Comparison of ENCODE assay signal across 8 cellular contexts in genomic region chr4:76197001-76197743, GRCh38. TPM values are rescaled to one million over a fixed set of nuclear protein-coding genes. Genes with fewer than 3 reads are reported as not detected.
DNase-seq lines count a peak whose midpoint lies in the region; ATAC-seq, FAIRE-seq and TF ChIP-seq lines count a peak whose summit lies in the region.
"Had no signal": no experiment of that assay in that cellular context is flagged by ENCODE, and none has a peak within 500 bp of the region (broad histone marks: within the 10 kb centered on the region; RNA-seq: fewer than 3 reads in every experiment).

No MANE protein-coding gene starts in this region.

- no peaks in the 10 kb centered on the region for H3K9me3 Mint-ChIP-seq in activated CD8-positive, alpha-beta T cell treated with anti-CD3 and anti-CD28 coated beads, Interleukin-2, amount 10 ng/mL, durations not matched to agents 7 days and 5 days (ENCODE audit: insufficient read depth)

- no peaks in the 10 kb centered on the region for H3K9me1 ChIP-seq in K562 (ENCODE audit: control insufficient read depth, insufficient read depth, low read length)

- POLR2A ChIA-PET in K562 (lab: Yijun Ruan, JAX): interaction anchor here (1.0 kb wide), 2 partner anchors 9 to 140 kb away, joined by 3 read pairs; no protein-coding TSS in a partner anchor
- POLR2A ChIA-PET in activated CD8-positive, alpha-beta T cell treated with anti-CD3 and anti-CD28 coated beads, Interleukin-2, amount 10 ng/mL, durations not matched to agents 7 days and 5 days (lab: Charles Lee): no interaction called here

- no peak overlapping the region for H3K9ac ChIP-seq in K562 (ENCODE audit: insufficient read depth in 1 of 2, low read depth in 2 of 2, low read length in 2 of 2)

- no peak overlapping the region for H3K27ac Mint-ChIP-seq in activated CD8-positive, alpha-beta T cell treated with anti-CD3 and anti-CD28 coated beads, Interleukin-2, amount 10 ng/mL, durations not matched to agents 7 days and 5 days

- H3K36me3 Mint-ChIP-seq in activated CD8-positive, alpha-beta T cell treated with anti-CD3 and anti-CD28 coated beads, Interleukin-2, amount 10 ng/mL, durations not matched to agents 7 days and 5 days (ENCODE audit: low read depth): peaks cover 18% of the 10 kb centered on the region

- H3K27ac ChIP-seq in K562 (ENCODE audit: extremely low read depth, low read depth, low read length): no peak overlapping the region
- peak overlapping the region; percentile 35 to 58 for H3K27ac ChIP-seq in lung (ENCODE audit: low read depth in 1 of 2, low read length in 1 of 2)
- H3K27ac ChIP-seq in temporal lobe (ENCODE audit: low read depth, low read length): peak overlapping the region; percentile 92

- TF ChIP-seq CTCF in K562 (IDR thresholded peaks at IDR 0.05 in 2 of 3, conservative IDR thresholded peaks at IDR 0.05 in 1 of 3; ENCODE audit: insufficient read depth in 2 of 3, low read depth in 1 of 3, low read length in 3 of 3) (no peak), lung (IDR thresholded peaks at IDR 0.05; ENCODE audit: control extremely low read depth, extremely low read depth) (no peak)

- H3K4me2 ChIP-seq in K562 (ENCODE audit: insufficient read depth, low read length): no peak overlapping the region

- no peak for TF ChIP-seq EP300 in K562 (IDR thresholded peaks at IDR 0.05; ENCODE audit: low read length)

- H3K9me3 ChIP-seq in K562 (replicated peaks; ENCODE audit: control insufficient read depth, insufficient read depth, low read depth, low read length) (no peaks in the 10 kb centered on the region; the same call in 1 of the 2 replicates), lung (ENCODE audit: control insufficient read depth in 2 of 2, insufficient read depth in 1 of 2, low read length in 1 of 2) (peaks cover 0 to 2% of the 10 kb centered on the region in 2 donors)

- no peak overlapping the region for H2AFZ ChIP-seq in K562 (ENCODE audit: low read depth, low read length)

- H3K27me3 ChIP-seq in K562 (ENCODE audit: control insufficient read depth in 2 of 2, insufficient read depth in 2 of 2, low read length in 2 of 2): no peaks in the 10 kb centered on the region
- H3K27me3 ChIP-seq in lung (ENCODE audit: control insufficient read depth, insufficient read depth): no peaks in the 10 kb centered on the region

- intact Hi-C loops in K562 (cut with micrococcal nuclease): no loop called here

- 79% methylated on average over 10 of the region's 10 CpGs for WGBS in K562 (ENCODE audit: insufficient coverage, low coverage, missing lambda C conversion rate)
- 77 to 84% methylated on average over 10 of the region's 10 CpGs for WGBS in lung, 2 donors

- peaks cover 40% of the 10 kb centered on the region for H3K4me1 Mint-ChIP-seq in activated CD8-positive, alpha-beta T cell treated with anti-CD3 and anti-CD28 coated beads, Interleukin-2, amount 10 ng/mL, durations not matched to agents 7 days and 5 days (ENCODE audit: low read depth)

- no peaks in the 10 kb centered on the region for H3K79me2 ChIP-seq in K562 (ENCODE audit: control insufficient read depth, insufficient read depth, low read length)

- TF ChIP-seq POLR2A in K562 (conservative IDR thresholded peaks at IDR 0.05): no peak

- peaks cover 4% of the 10 kb centered on the region; the same call in 1 of the 3 replicates for H3K36me3 ChIP-seq in K562 (ENCODE audit: control insufficient read depth, insufficient read depth, low read length)
- H3K36me3 ChIP-seq in lung (ENCODE audit: control insufficient read depth in 2 of 2, insufficient read depth in 2 of 2, low read length in 2 of 2): peaks cover 2 to 7% of the 10 kb centered on the region in 2 donors

- BruUV-seq in K562 (replicated peaks; lab: Mats Ljungman, UMichigan): no TSS peak

- TF ChIP-seq RAD21 in K562 (CRISPR knock-in tag; conservative IDR thresholded peaks at IDR 0.05 in 1 of 2, IDR thresholded peaks at IDR 0.05 in 1 of 2): no peak

- peak; percentile 35 for FAIRE-seq in K562 (lab: Jason Lieb, UNC)

- no peak overlapping the region for H3K4me3 Mint-ChIP-seq in activated CD8-positive, alpha-beta T cell treated with anti-CD3 and anti-CD28 coated beads, Interleukin-2, amount 10 ng/mL, durations not matched to agents 7 days and 5 days

- H3K27me3 Mint-ChIP-seq in activated CD8-positive, alpha-beta T cell treated with anti-CD3 and anti-CD28 coated beads, Interleukin-2, amount 10 ng/mL, durations not matched to agents 7 days and 5 days (ENCODE audit: low read depth): no peaks in the 10 kb centered on the region

- CTCF ChIA-PET in K562 (lab: Yijun Ruan, JAX; ENCODE audit: low intra/inter-chr PET ratio): no interaction called here
- CTCF ChIA-PET in activated CD8-positive, alpha-beta T cell treated with anti-CD3 and anti-CD28 coated beads, Interleukin-2, amount 10 ng/mL, durations not matched to agents 7 days and 5 days (lab: Charles Lee): interaction anchor here (0.6 kb wide), 1 partner anchor 18 kb away, joined by 3 read pairs; no protein-coding TSS in a partner anchor

- no peak overlapping the region for H3K4me3 ChIP-seq in K562
- H3K4me3 ChIP-seq in lung: no peak overlapping the region

- no peaks in the 10 kb centered on the region for H4K20me1 ChIP-seq in K562 (replicated peaks; ENCODE audit: control insufficient read depth, insufficient read depth, low read length)

- peak; percentile 29 for DNase-seq in LHCN-M2 (ENCODE audit: low read depth)
- DNase-seq in K562 (ENCODE audit: extremely low read depth in 1 of 4, low spot score in 3 of 4): no peak
- no peak for DNase-seq in lung (ENCODE audit: low spot score)
- DNase-seq in SK-N-DZ (ENCODE audit: low spot score): no peak
- DNase-seq in activated CD8-positive, alpha-beta T cell treated with anti-CD3 and anti-CD28 coated beads, Interleukin-2, amount 10 ng/mL, durations not matched to agents 7 days and 5 days: no peak
- DNase-seq in cerebellar nuclear complex (lab: John Stamatoyannopoulos, UW): no peak
- DNase-seq: GOT3 had no signal

- H3K4me1 ChIP-seq in K562 (replicated peaks in 1 of 2; ENCODE audit: control insufficient read depth in 2 of 2, insufficient read depth in 2 of 2, low read length in 2 of 2) (peaks cover 4 to 21% of the 10 kb centered on the region in 2 experiments; a peak in 4 of 5 replicates), lung (ENCODE audit: control insufficient read depth in 2 of 2, insufficient read depth in 2 of 2, low read length in 2 of 2) (peaks cover 37 to 61% of the 10 kb centered on the region in 2 donors)

- no peak for ATAC-seq in K562
- ATAC-seq in lung (ENCODE audit: insufficient read depth, low FRiP score): no peak
- no peak for ATAC-seq in activated CD8-positive, alpha-beta T cell treated with anti-CD3 and anti-CD28 coated beads, Interleukin-2, amount 10 ng/mL, durations not matched to agents 7 days and 5 days

- in situ Hi-C loops in K562 (cut with MboI): no loop called here

RNA-seq across cellular contexts. Expression of gene SCARB2, which starts 16.5 kb away (rescaled TPM):
- 156 and 163 TPM in 2 replicates for total RNA-seq in LHCN-M2 (2014; rRNA removed)
- polyA plus RNA-seq in LHCN-M2 (2012): 79.5 TPM
- 31.3 and 49.9 TPM in 2 replicates for total RNA-seq in K562 (2011; cell fraction: chromatin; rRNA removed; ENCODE audit: low replicate concordance)
- 18.7 and 26.6 TPM in 2 replicates for total RNA-seq in K562 (2011; cell fraction: nucleolus; rRNA removed)
- 35.0 and 62.6 TPM in 2 replicates for total RNA-seq in K562 (2011; cell fraction: nucleoplasm; rRNA removed)
- total RNA-seq in K562 (2014; rRNA removed): 17.8 and 17.9 TPM in 2 replicates
- 19.3 and 20.0 TPM in 2 replicates for total RNA-seq in K562 (2014; rRNA removed; fragmentation: Illumina TruSeq; extraction: Trizol)
- total RNA-seq in K562 (2015; rRNA removed; fragmentation: Illumina TruSeq; extraction: Trizol): 25.8 TPM in 2 replicates
- 16.6 and 18.4 TPM in 2 replicates for total RNA-seq in K562 (2021)
- polyA plus RNA-seq in K562 (2011; rRNA removed): 17.3 and 21.0 TPM in 2 replicates
- polyA plus RNA-seq in K562 (2011; cell fraction: cytosol; rRNA removed): 5.9 and 9.0 TPM in 2 replicates
- polyA plus RNA-seq in K562 (2011; cell fraction: nucleus; rRNA removed): 10.3 and 14.5 TPM in 2 replicates
- polyA plus RNA-seq in K562 (2012): 14.0 and 25.8 TPM in 2 replicates
- polyA plus RNA-seq in K562 (2014; fragmentation: Illumina TruSeq; extraction: Trizol): 16.9 and 18.9 TPM in 2 replicates
- 1 to 10 TPM; 6.1 to 8.8 TPM for polyA plus RNA-seq in K562 (2014; fragmentation: Nextera tagmentation; extraction: Ambion mirVana)
- 10.1 and 14.9 TPM in 2 replicates for polyA plus RNA-seq in K562 (2014; rRNA removed)
- 47.7 and 52.6 TPM in 2 replicates for polyA minus RNA-seq in K562 (2011; rRNA and poly(A)+ RNA removed)
- polyA minus RNA-seq in K562 (2011; cell fraction: cytosol; rRNA and poly(A)+ RNA removed): 10.3 and 19.3 TPM in 2 replicates
- 16.0 and 24.0 TPM in 2 replicates for polyA minus RNA-seq in K562 (2011; cell fraction: nucleus; rRNA and poly(A)+ RNA removed)
- total RNA-seq in lung: 100 to 1,000 TPM; 195 to 360 TPM
- polyA plus RNA-seq in lung: 100 to 1,000 TPM; 104 to 105 TPM
- 196 TPM for total RNA-seq in temporal lobe
- polyA plus RNA-seq in SK-N-DZ (2014; cell fraction: cytosol; rRNA removed): 91.5 and 92.6 TPM in 2 replicates
- polyA plus RNA-seq in SK-N-DZ (2014; cell fraction: nucleus; rRNA removed): 42.6 and 47.0 TPM in 2 replicates
- 10 to 100 TPM in 1 of 2 experiments, 1 to 10 TPM in 1; 8.6 to 10.7 TPM for total RNA-seq in activated CD8-positive, alpha-beta T cell treated with anti-CD3 and anti-CD28 coated beads, Interleukin-2, amount 10 ng/mL, durations not matched to agents 7 days and 5 days

RNA-seq across cellular contexts. Expression of gene NUP54, which starts 49.0 kb away (rescaled TPM):
- total RNA-seq in LHCN-M2 (2014; rRNA removed): 42.4 and 48.2 TPM in 2 replicates
- polyA plus RNA-seq in LHCN-M2 (2012): 12.3 TPM
- 34.2 and 138 TPM in 2 replicates for total RNA-seq in K562 (2011; cell fraction: chromatin; rRNA removed; ENCODE audit: low replicate concordance)
- total RNA-seq in K562 (2011; cell fraction: nucleolus; rRNA removed): 17.2 and 22.5 TPM in 2 replicates
- total RNA-seq in K562 (2011; cell fraction: nucleoplasm; rRNA removed): 41.9 and 59.5 TPM in 2 replicates
- total RNA-seq in K562 (2014; rRNA removed): 42.5 and 58.8 TPM in 2 replicates
- total RNA-seq in K562 (2014; rRNA removed; fragmentation: Illumina TruSeq; extraction: Trizol): 94.6 and 113 TPM in 2 replicates
- total RNA-seq in K562 (2015; rRNA removed; fragmentation: Illumina TruSeq; extraction: Trizol): 81.2 and 83.4 TPM in 2 replicates
- 67.7 and 70.2 TPM in 2 replicates for total RNA-seq in K562 (2021)
- 89.3 and 115 TPM in 2 replicates for polyA plus RNA-seq in K562 (2011; rRNA removed)
- polyA plus RNA-seq in K562 (2011; cell fraction: cytosol; rRNA removed): 22.1 and 40.7 TPM in 2 replicates
- 42.9 and 80.8 TPM in 2 replicates for polyA plus RNA-seq in K562 (2011; cell fraction: nucleus; rRNA removed)
- 42.6 and 50.8 TPM in 2 replicates for polyA plus RNA-seq in K562 (2012)
- 65.0 and 70.5 TPM in 2 replicates for polyA plus RNA-seq in K562 (2014; fragmentation: Illumina TruSeq; extraction: Trizol)
- 10 to 100 TPM; 29.6 to 43.1 TPM for polyA plus RNA-seq in K562 (2014; fragmentation: Nextera tagmentation; extraction: Ambion mirVana)
- 55.1 and 57.5 TPM in 2 replicates for polyA plus RNA-seq in K562 (2014; rRNA removed)
- polyA minus RNA-seq in K562 (2011; rRNA and poly(A)+ RNA removed): 215 and 219 TPM in 2 replicates
- 58.7 and 70.0 TPM in 2 replicates for polyA minus RNA-seq in K562 (2011; cell fraction: cytosol; rRNA and poly(A)+ RNA removed)
- 25.0 and 62.5 TPM in 2 replicates for polyA minus RNA-seq in K562 (2011; cell fraction: nucleus; rRNA and poly(A)+ RNA removed)
- total RNA-seq in lung: 10 to 100 TPM; 26.5 to 57.6 TPM
- polyA plus RNA-seq in lung: 10 to 100 TPM; 19.8 to 30.2 TPM
- total RNA-seq in temporal lobe: 81.1 TPM
- polyA plus RNA-seq in SK-N-DZ (2014; cell fraction: cytosol; rRNA removed): 53.3 and 54.4 TPM in 2 replicates
- polyA plus RNA-seq in SK-N-DZ (2014; cell fraction: nucleus; rRNA removed): 65.9 and 66.6 TPM in 2 replicates
- total RNA-seq in activated CD8-positive, alpha-beta T cell treated with anti-CD3 and anti-CD28 coated beads, Interleukin-2, amount 10 ng/mL, durations not matched to agents 7 days and 5 days: 10 to 100 TPM; 56.8 to 64.1 TPM

RNA-seq across cellular contexts. Expression of gene FAM47E, which starts 54.3 kb away (rescaled TPM):
- total RNA-seq in LHCN-M2 (2014; rRNA removed) (0.11 and 0.19 TPM in 2 replicates), K562 (2014; rRNA removed) (3.6 and 3.7 TPM in 2 replicates), K562 (2014; rRNA removed; fragmentation: Illumina TruSeq; extraction: Trizol) (6.4 and 7.4 TPM in 2 replicates), K562 (2015; rRNA removed; fragmentation: Illumina TruSeq; extraction: Trizol) (12.0 and 15.6 TPM in 2 replicates), K562 (2021) (3.7 and 4.8 TPM in 2 replicates), lung (10 to 100 TPM in 1 of 2 donors, 1 to 10 TPM in 1; 6.3 to 10.7 TPM), temporal lobe (2.5 TPM)
- 0.17 TPM for polyA plus RNA-seq in LHCN-M2 (2012)
- total RNA-seq in K562 (2011; cell fraction: chromatin; rRNA removed; ENCODE audit: low replicate concordance): 1.3 and 1.8 TPM in 2 replicates
- 0.50 and 0.66 TPM in 2 replicates for total RNA-seq in K562 (2011; cell fraction: nucleolus; rRNA removed)
- total RNA-seq in K562 (2011; cell fraction: nucleoplasm; rRNA removed): 1.5 and 5.1 TPM in 2 replicates
- polyA plus RNA-seq in K562 (2011; rRNA removed) (0.38 and 4.8 TPM in 2 replicates), K562 (2014; fragmentation: Illumina TruSeq; extraction: Trizol) (5.5 and 6.9 TPM in 2 replicates), K562 (2014; fragmentation: Nextera tagmentation; extraction: Ambion mirVana) (10 to 100 TPM; 11.8 to 12.4 TPM), K562 (2014; rRNA removed) (5.0 and 5.9 TPM in 2 replicates), lung (1 to 10 TPM; 4.4 to 7.6 TPM)
- 1.2 TPM in 1 of 2 replicates, not detected in the other for polyA plus RNA-seq in K562 (2011; cell fraction: cytosol; rRNA removed)
- 0.07 and 1.3 TPM in 2 replicates for polyA plus RNA-seq in K562 (2011; cell fraction: nucleus; rRNA removed)
- 15.5 and 15.6 TPM in 2 replicates for polyA plus RNA-seq in K562 (2012)
- polyA minus RNA-seq in K562 (2011; rRNA and poly(A)+ RNA removed): 0.27 and 3.5 TPM in 2 replicates
- 1.0 TPM in 1 of 2 replicates, not detected in the other for polyA minus RNA-seq in K562 (2011; cell fraction: cytosol; rRNA and poly(A)+ RNA removed)
- polyA minus RNA-seq in K562 (2011; cell fraction: nucleus; rRNA and poly(A)+ RNA removed): 0.56 and 0.81 TPM in 2 replicates
- 0.43 TPM in 1 of 2 replicates, not detected in the other for polyA plus RNA-seq in SK-N-DZ (2014; cell fraction: cytosol; rRNA removed)
- 0.02 and 0.49 TPM in 2 replicates for polyA plus RNA-seq in SK-N-DZ (2014; cell fraction: nucleus; rRNA removed)
- total RNA-seq in activated CD8-positive, alpha-beta T cell treated with anti-CD3 and anti-CD28 coated beads, Interleukin-2, amount 10 ng/mL, durations not matched to agents 7 days and 5 days: not detected
